11 cellular contexts compared by ENCODE assay signal in the genomic region with DNA sequence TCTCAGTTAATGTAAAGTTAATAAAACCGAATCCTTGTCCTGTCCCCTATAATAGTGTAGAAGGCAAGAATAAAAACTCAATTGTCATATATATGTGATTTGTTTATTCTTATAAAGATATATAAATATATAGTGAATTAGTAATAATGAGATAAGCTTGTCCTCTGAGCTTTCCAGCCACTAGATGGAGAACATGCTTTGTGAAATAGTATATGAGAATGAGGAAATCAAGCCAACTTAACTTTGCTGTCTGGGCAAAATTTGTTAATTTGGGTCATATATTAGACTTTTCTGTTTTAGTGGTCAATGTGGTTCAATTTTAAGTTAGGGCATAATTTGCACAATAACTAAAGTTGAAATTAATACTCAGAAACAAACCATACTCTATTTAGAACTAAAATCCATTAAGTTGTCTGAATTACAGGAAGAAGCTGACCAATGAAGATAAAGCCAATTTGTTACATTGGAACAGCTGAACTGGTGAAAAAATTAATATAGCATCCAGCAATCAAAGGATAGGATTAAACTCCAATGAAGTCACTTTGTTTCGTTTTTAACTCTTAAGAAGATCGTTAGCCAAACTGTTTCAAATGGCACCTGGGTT.
DNase-seq lines count a peak whose midpoint lies in the region; ATAC-seq, FAIRE-seq and TF ChIP-seq lines count a peak whose summit lies in the region.
"Had no signal": no experiment of that assay in that cellular context is flagged by ENCODE, and none has a peak within 500 bp of the region (broad histone marks: within the 10 kb centered on the region; RNA-seq: fewer than 3 reads in every experiment).

No MANE protein-coding gene starts in this region.

- H2AFZ ChIP-seq in endothelial cell of umbilical vein (ENCODE audit: low read depth, low read length), result no peak overlapping the region

- no TSS peak for BruUV-seq in endothelial cell of umbilical vein (replicated peaks; lab: Mats Ljungman, UMichigan)

- H4K20me1 ChIP-seq in endothelial cell of umbilical vein (replicated peaks; ENCODE audit: control insufficient read depth, extremely low read depth, insufficient read depth, low read length), result no peaks in the 10 kb centered on the region

- CTCF ChIA-PET in endothelial cell of umbilical vein (lab: Charles Lee), result interaction anchor here (0.6 to 6.1 kb wide), 20 partner anchors 9 to 1734 kb away, joined by 3 to 424 read pairs (median 4); partner anchors contain the start of genes DGKB and ETV1

- no peak for TF ChIP-seq POLR2A in endothelial cell of umbilical vein (IDR thresholded peaks at IDR 0.05; ENCODE audit: low read depth, low read length)

- DNase-seq in SIG-M5 treated with dmso at 0.1 percent for 504 hours (lab: John Stamatoyannopoulos, UW; ENCODE audit: unreplicated experiment) (peak; percentile 48), SIG-M5 (lab: John Stamatoyannopoulos, UW) (no peak), NCI-H748 (lab: John Stamatoyannopoulos, UW; ENCODE audit: unreplicated experiment) (peak; percentile 62), endothelial cell of umbilical vein (ENCODE audit: low read depth, low spot score) (peak; percentile 30), small intestine (peak; percentile 9), T1000 (lab: John Stamatoyannopoulos, UW) (no peak), AG08395 (ENCODE audit: low spot score) (no peak)
- DNase-seq: right cardiac atrium had no signal

- H3K36me3 ChIP-seq in endothelial cell of umbilical vein (ENCODE audit: control insufficient read depth in 2 of 2, extremely low read depth in 1 of 2, insufficient read depth in 2 of 2, low read length in 2 of 2) (no peaks in the 10 kb centered on the region), small intestine (ENCODE audit: control insufficient read depth in 2 of 2, insufficient read depth in 2 of 2, low read length in 2 of 2) (no peaks in the 10 kb centered on the region)
- H3K36me3 ChIP-seq: ascending aorta had no signal

- intact Hi-C loops in endothelial cell of umbilical vein (cut with micrococcal nuclease), result loop anchor here (1.0 kb wide), 1 partner anchor 1176 kb away; no protein-coding TSS in a partner anchor

- FAIRE-seq in endothelial cell of umbilical vein (lab: Jason Lieb, UNC) (no peak), small intestine (lab: Jason Lieb, UNC) (peak; percentile 49)
- FAIRE-seq: RCC 7860 had no signal

- no peak overlapping the region for H3K4me2 ChIP-seq in endothelial cell of umbilical vein (ENCODE audit: insufficient read depth, low read length)

- dilution Hi-C loops in endothelial cell of umbilical vein (cut with MboI; ENCODE audit: extremely low pct_ligation_motif_present, low sequenced_read_pairs), result no loop called here

- peak in 1 of 2 donors; percentile 22 for TF ChIP-seq CTCF in endothelial cell of umbilical vein (IDR thresholded peaks at IDR 0.05; ENCODE audit: extremely low read depth in 1 of 2, insufficient read depth in 1 of 2, low read depth in 1 of 2, low read length in 2 of 2)

- no peaks in the 10 kb centered on the region for H3K4me1 ChIP-seq in endothelial cell of umbilical vein (ENCODE audit: control insufficient read depth, extremely low read depth, insufficient read depth, low read length)
- no peaks in the 10 kb centered on the region for H3K4me1 ChIP-seq in small intestine (ENCODE audit: control insufficient read depth in 2 of 2, insufficient read depth in 1 of 2, low read depth in 1 of 2, low read length in 1 of 2)
- H3K4me1 ChIP-seq: ascending aorta had no signal

- H3K9me1 ChIP-seq in endothelial cell of umbilical vein (replicated peaks; ENCODE audit: control insufficient read depth, extremely low read depth, insufficient read depth, low read length), result no peaks in the 10 kb centered on the region

- H3K27me3 ChIP-seq in endothelial cell of umbilical vein (ENCODE audit: control insufficient read depth in 2 of 2, insufficient read depth in 2 of 2, low read length in 2 of 2) (no peaks in the 10 kb centered on the region), small intestine (ENCODE audit: control insufficient read depth in 2 of 2, insufficient read depth in 2 of 2, low read length in 2 of 2) (no peaks in the 10 kb centered on the region)
- H3K27me3 ChIP-seq: ascending aorta had no signal

- WGBS in small intestine, 3 donors, result 46 to 72% (median 56%) methylated on average over 3 of the region's 3 CpGs

- H3K79me2 ChIP-seq in endothelial cell of umbilical vein (ENCODE audit: control insufficient read depth, insufficient read depth, low read length), result no peaks in the 10 kb centered on the region

- no peak for ATAC-seq in GM21447 (IDR thresholded peaks at IDR 0.05; ENCODE audit: unreplicated experiment)
- ATAC-seq: right cardiac atrium had no signal

- H3K9me3 ChIP-seq in endothelial cell of umbilical vein (replicated peaks; ENCODE audit: control insufficient read depth, insufficient read depth, low read length) (no peaks in the 10 kb centered on the region), small intestine (ENCODE audit: control insufficient read depth, low read depth) (no peaks in the 10 kb centered on the region)
- H3K9me3 ChIP-seq: ascending aorta had no signal

- no peak overlapping the region for H3K27ac ChIP-seq in endothelial cell of umbilical vein (ENCODE audit: insufficient read depth, low read depth, low read length)
- no peak overlapping the region for H3K27ac ChIP-seq in small intestine (ENCODE audit: low read depth in 1 of 2, low read length in 1 of 2)
- H3K27ac ChIP-seq: ascending aorta had no signal

- H3K4me3 ChIP-seq in endothelial cell of umbilical vein (replicated peaks in 1 of 3; ENCODE audit: insufficient read depth in 1 of 3, low read depth in 1 of 3, low read length in 3 of 3) (no peak overlapping the region), small intestine (ENCODE audit: low read depth in 1 of 2, low read length in 2 of 2) (no peak overlapping the region)
- H3K4me3 ChIP-seq: ascending aorta had no signal

- POLR2A ChIA-PET in endothelial cell of umbilical vein (lab: Charles Lee), result interaction anchor here (1.3 kb wide), 1 partner anchor 706 kb away, joined by 6 read pairs; the partner anchor contains the start of gene ETV1

- no peak overlapping the region for H3K9ac ChIP-seq in endothelial cell of umbilical vein (replicated peaks; ENCODE audit: extremely low read depth, insufficient read depth, low read length)

TF ChIP-seq in endothelial cell of umbilical vein, 7 proteins besides CTCF, POLR2A, EP300 and RAD21:
- TF ChIP-seq GATA2 (IDR thresholded peaks at IDR 0.05; ENCODE audit: insufficient read depth, insufficient read length, low read depth, low read length) (no peak), EZH2 (IDR thresholded peaks at IDR 0.05; ENCODE audit: borderline replicate concordance, low read depth, low read length, severe bottlenecking) (no peak), MAX (IDR thresholded peaks at IDR 0.05; ENCODE audit: insufficient read depth, insufficient read length) (no peak), MYC (IDR thresholded peaks at IDR 0.05; ENCODE audit: low read depth, low read length) (no peak), JUN (IDR thresholded peaks at IDR 0.05; ENCODE audit: borderline replicate concordance, insufficient read depth, insufficient read length, low read depth) (no peak), FOS (IDR thresholded peaks at IDR 0.05; ENCODE audit: borderline replicate concordance, insufficient read depth, low read length) (no peak), POLR2AphosphoS5 (IDR thresholded peaks at IDR 0.05; ENCODE audit: insufficient read depth, low read depth, low read length) (no peak)

Comparison
In these comparisons a context has a peak if more than half of its experiments do, and no peak if none do; other contexts are left out.
1. DNase-seq: peak in SIG-M5 treated with dmso at 0.1 percent for 504 hours (single experiment), NCI-H748 (single experiment), endothelial cell of umbilical vein (single experiment) and small intestine (single experiment); none in SIG-M5 (single experiment), T1000 (single experiment) and AG08395 (single experiment).